Comparison of ENCODE assay signal across 8 cellular contexts in genomic region chr3:186540444-186541226, GRCh38. TPM values are rescaled to one million over a fixed set of nuclear protein-coding genes. Genes with fewer than 3 reads are reported as not detected.
DNase-seq lines count a peak whose midpoint lies in the region; ATAC-seq and TF ChIP-seq lines count a peak whose summit lies in the region.

No MANE protein-coding gene starts in this region.

- peaks cover 16% of the 10 kb centered on the region for H3K36me3 Mint-ChIP-seq in activated CD4-positive, alpha-beta T cell treated with anti-CD3 and anti-CD28 coated beads, Interleukin-2, amount 10 ng/mL, durations not matched to agents 24 days and 14 days (ENCODE audit: low read depth)

- peak; percentile 50 for ATAC-seq in GM18858 (IDR thresholded peaks at IDR 0.05; ENCODE audit: unreplicated experiment)
- peak; percentile 63 for ATAC-seq in HG03442 (IDR thresholded peaks at IDR 0.05; ENCODE audit: unreplicated experiment)
- peak; percentile 87 to 94 (median 92) for ATAC-seq in right lobe of liver

- H3K79me2 ChIP-seq in ACC112 (ENCODE audit: control insufficient read depth, insufficient read depth, low read length, unreplicated experiment) = no peaks in the 10 kb centered on the region

- H3K27me3 ChIP-seq in ACC112 (ENCODE audit: insufficient read depth, low read length) (no peaks in the 10 kb centered on the region), right lobe of liver (no peaks in the 10 kb centered on the region)

- H3K27me3 Mint-ChIP-seq in activated CD4-positive, alpha-beta T cell treated with anti-CD3 and anti-CD28 coated beads, Interleukin-2, amount 10 ng/mL, durations not matched to agents 24 days and 14 days = no peaks in the 10 kb centered on the region

- peak; percentile 4 for DNase-seq in NCI-H526 treated with DMSO at 0.1 percent for 48 hours (lab: John Stamatoyannopoulos, UW)
- DNase-seq in activated CD4-positive, alpha-beta T cell treated with anti-CD3 and anti-CD28 coated beads, Interleukin-2, amount 10 ng/mL, durations not matched to agents 24 days and 14 days = peak; percentile 95
- DNase-seq in coronary artery (ENCODE audit: low spot score) = no peak
- peak in 2 of 3 donors; percentile 49 to 78 for DNase-seq in right lobe of liver
- DNase-seq in stimulated activated CD4-positive, alpha-beta T cell treated with anti-CD3 and anti-CD28 coated beads, TNF-alpha, amount 100 ng/mL, for 4 hours (ENCODE audit: low read depth in 3 of 3) = peak; percentile 43 to 76 (median 70)

- TF ChIP-seq CTCF in coronary artery (IDR thresholded peaks at IDR 0.05) (peak; percentile 47), right lobe of liver (IDR thresholded peaks at IDR 0.05) (peak; percentile 72 to 88 (median 80))

- TF ChIP-seq POLR2A in right lobe of liver (IDR thresholded peaks at IDR 0.05) = no peak

- H3K27ac ChIP-seq in ACC112 (ENCODE audit: low read depth, low read length) (peak overlapping the region; percentile 60), coronary artery (no peak overlapping the region), right lobe of liver (no peak overlapping the region)

- intact Hi-C loops in activated CD4-positive, alpha-beta T cell treated with anti-CD3 and anti-CD28 coated beads, Interleukin-2, amount 10 ng/mL, durations not matched to agents 24 days and 14 days (cut with micrococcal nuclease) = loop anchor here (1.0 kb wide), 3 partner anchors 281 to 563 kb away; no protein-coding TSS in a partner anchor
- intact Hi-C loops in right lobe of liver (cut with DNase I) = no loop called here

- WGBS in right lobe of liver (ENCODE audit: insufficient coverage, low coverage, low lambda C conversion rate, missing lambda C conversion rate) = 4% methylated on average over 9 of the region's 9 CpGs

- H2AFZ ChIP-seq in ACC112 (ENCODE audit: low read length, unreplicated experiment) = no peak overlapping the region

- peaks cover 29% of the 10 kb centered on the region for H3K4me1 Mint-ChIP-seq in activated CD4-positive, alpha-beta T cell treated with anti-CD3 and anti-CD28 coated beads, Interleukin-2, amount 10 ng/mL, durations not matched to agents 24 days and 14 days

- no peaks in the 10 kb centered on the region for H3K9me3 Mint-ChIP-seq in activated CD4-positive, alpha-beta T cell treated with anti-CD3 and anti-CD28 coated beads, Interleukin-2, amount 10 ng/mL, durations not matched to agents 24 days and 14 days

- peak overlapping the region; percentile 21 for H3K27ac Mint-ChIP-seq in activated CD4-positive, alpha-beta T cell treated with anti-CD3 and anti-CD28 coated beads, Interleukin-2, amount 10 ng/mL, durations not matched to agents 24 days and 14 days

- peak overlapping the region; percentile 28 for H3K4me3 Mint-ChIP-seq in activated CD4-positive, alpha-beta T cell treated with anti-CD3 and anti-CD28 coated beads, Interleukin-2, amount 10 ng/mL, durations not matched to agents 24 days and 14 days

- H3K36me3 ChIP-seq in ACC112 (ENCODE audit: insufficient read depth, low read length) (0 out of 2 replicates have a peak, but pooled peaks cover 5% of the 10 kb centered on the region), right lobe of liver (peaks cover 0 to 10% (median 4%) of the 10 kb centered on the region in 4 donors)

- H3K4me1 ChIP-seq in ACC112 (ENCODE audit: control insufficient read depth, insufficient read depth, low read length, unreplicated experiment) = peaks cover 37% of the 10 kb centered on the region
- H3K4me1 ChIP-seq in right lobe of liver = peaks cover 0 to 5% (median 2%) of the 10 kb centered on the region in 4 donors

- H3K4me3 ChIP-seq in ACC112 (ENCODE audit: low read depth, low read length) (no peak overlapping the region), coronary artery (peak overlapping the region; percentile 18), right lobe of liver (no peak overlapping the region)

- no peaks in the 10 kb centered on the region for H3K9me3 ChIP-seq in right lobe of liver

RNA-seq across cellular contexts. Expression of gene CRYGS, which starts 3.5 kb away (rescaled TPM):
- 4.4 and 4.8 TPM in 2 replicates for total RNA-seq in activated CD4-positive, alpha-beta T cell treated with anti-CD3 and anti-CD28 coated beads, Interleukin-2, amount 10 ng/mL, durations not matched to agents 24 days and 14 days
- 1 to 10 TPM in 5 of 6 experiments, under 1 TPM in 1; 0.86 to 2.6 (median 1.5) TPM for total RNA-seq in right lobe of liver

RNA-seq across cellular contexts. Expression of gene TBCCD1, which starts 26.5 kb away (rescaled TPM):
- 20.9 and 21.4 TPM in 2 replicates for total RNA-seq in activated CD4-positive, alpha-beta T cell treated with anti-CD3 and anti-CD28 coated beads, Interleukin-2, amount 10 ng/mL, durations not matched to agents 24 days and 14 days
- total RNA-seq in right lobe of liver = 1 to 10 TPM; 6.7 to 8.7 (median 7.5) TPM

RNA-seq across cellular contexts. Expression of gene DNAJB11, which starts 29.9 kb away (rescaled TPM):
- total RNA-seq in activated CD4-positive, alpha-beta T cell treated with anti-CD3 and anti-CD28 coated beads, Interleukin-2, amount 10 ng/mL, durations not matched to agents 24 days and 14 days = 74.0 and 77.7 TPM in 2 replicates
- total RNA-seq in right lobe of liver = 10 to 100 TPM; 28.4 to 59.1 (median 49.2) TPM
